ENCODE assay signal across 8 cellular contexts in genomic region chr12:108337235-108338223, GRCh38. TPM values are rescaled to one million over a fixed set of nuclear protein-coding genes. Genes with fewer than 3 reads are reported as not detected.
DNase-seq lines count a peak whose midpoint lies in the region; ATAC-seq and TF ChIP-seq lines count a peak whose summit lies in the region.

No MANE protein-coding gene starts in this region.

- POLR2A ChIA-PET in AG04450 (lab: Yijun Ruan, JAX): no interaction called here

- H3K4me3 ChIP-seq in AG04450 (ENCODE audit: low read depth, low read length) (no peak overlapping the region), NT2/D1 (ENCODE audit: insufficient read length, low read depth) (no peak overlapping the region), epithelial cell of proximal tubule (ENCODE audit: low read depth, low read length) (no peak overlapping the region)

- peaks cover 5% of the 10 kb centered on the region for H3K4me1 ChIP-seq in NT2/D1 (ENCODE audit: insufficient read depth, insufficient read length)

- peaks cover 10% of the 10 kb centered on the region for H3K27me3 Mint-ChIP-seq in neural crest cell (ENCODE audit: low read depth)

- ATAC-seq in GM18498 (IDR thresholded peaks at IDR 0.05; ENCODE audit: unreplicated experiment) (peak; percentile 33), HG03378 (IDR thresholded peaks at IDR 0.05; ENCODE audit: unreplicated experiment) (no peak)

- no peak overlapping the region for H3K4me3 Mint-ChIP-seq in neural crest cell

- no peaks in the 10 kb centered on the region for H3K36me3 Mint-ChIP-seq in neural crest cell (ENCODE audit: low read depth)

- TF ChIP-seq CTCF in AG04450 (IDR thresholded peaks at IDR 0.05; ENCODE audit: low read depth, low read length) (peak; percentile 55), epithelial cell of proximal tubule (conservative IDR thresholded peaks at IDR 0.05; ENCODE audit: low read depth, low read length) (peak; percentile 63), neural crest cell (conservative IDR thresholded peaks at IDR 0.05) (peak; percentile 59)

- H3K27me3 ChIP-seq in AG04450 (ENCODE audit: control insufficient read depth, insufficient read depth, low read length): peaks cover 10% of the 10 kb centered on the region
- no peaks in the 10 kb centered on the region for H3K27me3 ChIP-seq in NT2/D1 (ENCODE audit: insufficient read depth, insufficient read length)

- no peaks in the 10 kb centered on the region for H3K9me3 Mint-ChIP-seq in neural crest cell

- H3K9ac ChIP-seq in NT2/D1 (ENCODE audit: insufficient read length, low read depth): no peak overlapping the region

- DNase-seq in AG04450 (ENCODE audit: low read depth, low spot score) (no peak), NT2/D1 (ENCODE audit: low read depth, low spot score) (peak; percentile 33), epithelial cell of proximal tubule (ENCODE audit: low read depth) (no peak), neural crest cell (ENCODE audit: low read depth, low spot score) (peak; percentile 15), DMS153 treated with DMSO at 0.1 percent for 48 hours (lab: John Stamatoyannopoulos, UW; ENCODE audit: unreplicated experiment) (no peak), NCI-H1105 treated with DMSO at 0.1 percent for 48 hours (lab: John Stamatoyannopoulos, UW) (no peak)

- no peaks in the 10 kb centered on the region; the same call in 1 of the 2 replicates for H3K9me3 ChIP-seq in AG04450 (ENCODE audit: control insufficient read depth, insufficient read depth, low read length)
- no peaks in the 10 kb centered on the region; the same call in 1 of the 2 replicates for H3K9me3 ChIP-seq in NT2/D1 (ENCODE audit: insufficient read depth, low read length)

- H3K36me3 ChIP-seq in NT2/D1 (ENCODE audit: insufficient read depth, insufficient read length, low read length): no peaks in the 10 kb centered on the region

- H3K27ac Mint-ChIP-seq in neural crest cell (ENCODE audit: unreplicated experiment): no peak overlapping the region

- CTCF ChIA-PET in AG04450 (lab: Charles Lee): no interaction called here

- peaks cover 8% of the 10 kb centered on the region for H3K4me1 Mint-ChIP-seq in neural crest cell

- H3K27ac ChIP-seq in AG04450 (ENCODE audit: low read depth, low read length): no peak overlapping the region

RNA-seq across cellular contexts. Expression of gene CMKLR1, which starts 1.6 kb away (rescaled TPM):
- polyA plus RNA-seq in AG04450 (2011; rRNA removed): 0.04 and 0.12 TPM in 2 replicates
- polyA minus RNA-seq in AG04450 (2011; rRNA and poly(A)+ RNA removed): not detected in 2 replicates
- total RNA-seq in epithelial cell of proximal tubule (0.12 TPM in 1 of 2 replicates, not detected in the other), neural crest cell (0.32 and 0.44 TPM in 2 replicates)

Comparison
In these comparisons a context has a peak if more than half of its experiments do, and no peak if none do; other contexts are left out.
1. DNase-seq: peak in NT2/D1 (single experiment) and neural crest cell (single experiment); none in AG04450 (single experiment), epithelial cell of proximal tubule (single experiment), DMS153 treated with DMSO at 0.1 percent for 48 hours (single experiment) and NCI-H1105 treated with DMSO at 0.1 percent for 48 hours (single experiment).
2. Peak in every context shown above with its lines, with median percentiles within 50 percentile points of each other: CTCF ChIP-seq.